ENCODE assay signal across 8 cellular contexts in the genomic region with DNA sequence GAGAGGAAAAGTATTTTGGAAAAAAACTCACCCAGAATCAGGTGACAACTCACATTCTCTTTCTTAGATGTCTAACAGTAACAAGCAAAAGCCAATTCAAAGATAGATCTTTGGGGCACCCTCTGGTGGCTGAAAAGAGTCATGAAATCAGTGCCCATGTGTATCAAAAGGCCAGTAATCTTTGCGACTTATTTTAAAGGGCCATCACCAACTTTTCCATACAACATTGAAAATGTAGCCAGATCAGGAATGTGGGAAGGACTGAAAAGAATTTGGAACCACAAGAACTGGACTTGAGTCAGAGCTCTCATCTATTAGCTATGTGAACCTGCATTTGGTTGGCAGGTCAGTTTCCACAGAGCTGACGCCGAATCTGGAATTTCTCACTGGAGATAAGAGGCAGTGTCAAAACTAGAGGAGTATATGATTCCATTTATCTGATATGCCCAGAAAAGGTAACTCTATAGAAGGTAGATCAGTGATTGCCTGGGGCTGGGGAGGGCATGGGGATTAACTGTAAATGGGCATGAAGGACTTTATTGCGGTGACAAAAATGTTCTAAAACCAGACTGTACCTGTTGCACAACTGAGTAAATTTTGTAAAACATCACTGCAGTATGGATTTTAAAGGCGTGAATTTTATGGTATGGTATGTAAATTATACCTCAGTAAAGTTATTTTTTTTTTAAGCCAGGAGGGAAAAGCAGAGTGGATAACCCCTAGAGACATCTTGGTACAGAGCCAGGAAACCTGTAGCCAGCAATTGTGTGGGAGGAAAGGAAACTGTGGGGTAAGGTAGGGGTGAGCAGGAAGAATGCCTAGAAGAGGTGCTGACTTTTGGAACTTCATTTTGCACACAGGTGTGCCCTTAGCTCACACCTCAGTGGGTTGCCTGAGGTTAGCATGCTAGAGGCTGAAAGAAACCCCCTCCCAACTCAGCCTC.
DNase-seq lines count a peak whose midpoint lies in the region; ATAC-seq, FAIRE-seq and TF ChIP-seq lines count a peak whose summit lies in the region.

No MANE protein-coding gene starts in this region.

- H3K36me3 ChIP-seq in DOHH2 (ENCODE audit: control insufficient read depth, low read length) (no peaks in the 10 kb centered on the region), RWPE2 (ENCODE audit: low read depth) (no peaks in the 10 kb centered on the region)

- H3K4me2 ChIP-seq in DOHH2 (ENCODE audit: low read length), result no peak overlapping the region

- TF ChIP-seq CTCF in DOHH2 (IDR thresholded peaks at IDR 0.05; ENCODE audit: low read depth, low read length, poor library complexity, severe bottlenecking) (peak; percentile 77), LNCaP clone FGC (IDR thresholded peaks at IDR 0.05; ENCODE audit: control insufficient read depth, extremely low read depth, insufficient read depth) (peak; percentile 68), RWPE2 (IDR thresholded peaks at IDR 0.05; ENCODE audit: poor library complexity, severe bottlenecking) (peak; percentile 86)

- DNase-seq in LNCaP clone FGC (ENCODE audit: low read depth) (peak; percentile 61), RWPE2 (ENCODE audit: low spot score) (no peak), frontal cortex (ENCODE audit: low spot score in 2 of 2) (peak; percentile 35 to 64), pons (ENCODE audit: low spot score) (peak; percentile 91)
- DNase-seq in activated gamma-delta T cell treated with anti-CD3 and anti-CD28 coated beads, Interleukin-2, amount 50 U/mL, for 16 hours (ENCODE audit: low read depth), result peak; percentile 54

- no peak overlapping the region for H3K4me3 ChIP-seq in DOHH2 (ENCODE audit: low read length)
- H3K4me3 ChIP-seq in LNCaP clone FGC (ENCODE audit: low read depth, low read length), result no peak overlapping the region
- no peak overlapping the region for H3K4me3 ChIP-seq in RWPE2 (ENCODE audit: severe bottlenecking)

- H3K27me3 ChIP-seq in DOHH2 (ENCODE audit: control insufficient read depth, low read length), result peaks cover 34% of the 10 kb centered on the region
- H3K27me3 ChIP-seq in RWPE2 (ENCODE audit: insufficient read depth, poor library complexity, severe bottlenecking), result no peaks in the 10 kb centered on the region

- ATAC-seq in GM21717 (IDR thresholded peaks at IDR 0.05; ENCODE audit: unreplicated experiment), result peak; percentile 87
- ATAC-seq in RWPE2 (ENCODE audit: low read depth), result peak; percentile 78
- no peak for ATAC-seq in HG02840 (IDR thresholded peaks at IDR 0.05; ENCODE audit: low FRiP score, unreplicated experiment)

- no peaks in the 10 kb centered on the region for H3K79me2 ChIP-seq in DOHH2 (ENCODE audit: control insufficient read depth, low read length)

- H3K9me2 ChIP-seq in DOHH2 (replicated peaks; ENCODE audit: control insufficient read depth, low read length), result no peaks in the 10 kb centered on the region

- FAIRE-seq in frontal cortex (lab: Jason Lieb, UNC), result peak; percentile 78

- H3K9me3 ChIP-seq in DOHH2 (ENCODE audit: control insufficient read depth, insufficient read depth, low read length) (no peaks in the 10 kb centered on the region), RWPE2 (ENCODE audit: severe bottlenecking) (no peaks in the 10 kb centered on the region)

- H3K27ac ChIP-seq in DOHH2 (ENCODE audit: low read depth, low read length) (no peak overlapping the region), RWPE2 (ENCODE audit: poor library complexity, severe bottlenecking) (peak overlapping the region; percentile 29)

- no peaks in the 10 kb centered on the region for H3F3A ChIP-seq in DOHH2 (ENCODE audit: control insufficient read depth, insufficient read depth)

- H3K4me1 ChIP-seq in DOHH2 (ENCODE audit: control insufficient read depth, low read length) (no peaks in the 10 kb centered on the region), RWPE2 (ENCODE audit: insufficient read depth, poor library complexity, severe bottlenecking) (no peaks in the 10 kb centered on the region)

- H4K20me1 ChIP-seq in DOHH2 (ENCODE audit: control insufficient read depth, insufficient read depth, low read depth, low read length), result no peaks in the 10 kb centered on the region
